In genomic region chr16:88662843-88663606, GRCh38 we compare ENCODE assay signal across 8 cellular contexts. TPM values are rescaled to one million over a fixed set of nuclear protein-coding genes. Genes with fewer than 3 reads are reported as not detected.
A peak's percentile ranks its signal among the peaks of the same experiment; 100 is the strongest.
DNase-seq lines count a peak whose midpoint lies in the region; ATAC-seq, FAIRE-seq and TF ChIP-seq lines count a peak whose summit lies in the region.

MVD (minus strand) TSS chr16:88663091; CDS start chr16:88663080, 11 bp downstream.

- intact Hi-C loops in kidney (cut with DNase I), result no loop called here

- peak within 1 kb of the TSS; percentile 74 to 82 for H3K27ac ChIP-seq in kidney (ENCODE audit: low read depth in 2 of 2, low read length in 2 of 2)

- no peaks in the 10 kb centered on the region for H3K36me3 ChIP-seq in kidney (ENCODE audit: control insufficient read depth in 1 of 2, insufficient read depth in 2 of 2, low read length in 2 of 2)

- peak within 1 kb of the TSS; percentile 80 to 82 for H3K4me3 ChIP-seq in kidney (ENCODE audit: low read length in 2 of 2)

- peak within 1 kb of the TSS; percentile 72 to 85 for H3K9ac ChIP-seq in kidney (ENCODE audit: low read length in 2 of 2)

- DNase-seq in AG20443 (ENCODE audit: low spot score) (peak; percentile 100), NCI-H510A (lab: John Stamatoyannopoulos, UW) (peak; percentile 80), cerebellum (ENCODE audit: low spot score) (peak; percentile 100), kidney (peak; percentile 99)
- DNase-seq in activated CD4-positive, alpha-beta T cell treated with anti-CD3 and anti-CD28 coated beads for 1 hour, result peak; percentile 93
- peak; percentile 98 for DNase-seq in stimulated activated CD4-positive, alpha-beta T cell treated with anti-CD3 and anti-CD28 coated beads, Interleukin-15, amount 100 ng/mL, for 24 hours

- peak; percentile 4 for TF ChIP-seq CTCF in kidney (IDR thresholded peaks at IDR 0.05; ENCODE audit: borderline replicate concordance, extremely low read depth, insufficient read depth)

- H3K9me3 ChIP-seq in kidney (ENCODE audit: control insufficient read depth in 1 of 2, low read length in 2 of 2), result no peaks in the 10 kb centered on the region

- ATAC-seq in GM19035 (IDR thresholded peaks at IDR 0.05; ENCODE audit: unreplicated experiment), result peak; percentile 88
- peak; percentile 94 for ATAC-seq in HG03354 (IDR thresholded peaks at IDR 0.05; ENCODE audit: poor library complexity, severe bottlenecking, unreplicated experiment)

- peaks cover 0 to 4% of the 10 kb centered on the region in 2 donors for H3K4me1 ChIP-seq in kidney (ENCODE audit: control insufficient read depth in 1 of 2, insufficient read depth in 1 of 2, low read depth in 1 of 2, low read length in 2 of 2)

- FAIRE-seq in kidney (lab: Jason Lieb, UNC), result peak; percentile 77

RNA-seq across cellular contexts. Expression of gene MVD, which starts in this region (rescaled TPM):
- total RNA-seq in cerebellum, result 24.1 TPM
- 35.4 TPM for total RNA-seq in kidney
- polyA plus RNA-seq in kidney (ENCODE audit: insufficient read depth, low read depth, low replicate concordance), result 48.9 TPM

Comparison
In these comparisons a context has a peak if more than half of its experiments do, and no peak if none do; other contexts are left out.
1. Peak in every context shown above with its lines: DNase-seq, ATAC-seq, H3K4me3 ChIP-seq and H3K27ac ChIP-seq.